In the genomic region with DNA sequence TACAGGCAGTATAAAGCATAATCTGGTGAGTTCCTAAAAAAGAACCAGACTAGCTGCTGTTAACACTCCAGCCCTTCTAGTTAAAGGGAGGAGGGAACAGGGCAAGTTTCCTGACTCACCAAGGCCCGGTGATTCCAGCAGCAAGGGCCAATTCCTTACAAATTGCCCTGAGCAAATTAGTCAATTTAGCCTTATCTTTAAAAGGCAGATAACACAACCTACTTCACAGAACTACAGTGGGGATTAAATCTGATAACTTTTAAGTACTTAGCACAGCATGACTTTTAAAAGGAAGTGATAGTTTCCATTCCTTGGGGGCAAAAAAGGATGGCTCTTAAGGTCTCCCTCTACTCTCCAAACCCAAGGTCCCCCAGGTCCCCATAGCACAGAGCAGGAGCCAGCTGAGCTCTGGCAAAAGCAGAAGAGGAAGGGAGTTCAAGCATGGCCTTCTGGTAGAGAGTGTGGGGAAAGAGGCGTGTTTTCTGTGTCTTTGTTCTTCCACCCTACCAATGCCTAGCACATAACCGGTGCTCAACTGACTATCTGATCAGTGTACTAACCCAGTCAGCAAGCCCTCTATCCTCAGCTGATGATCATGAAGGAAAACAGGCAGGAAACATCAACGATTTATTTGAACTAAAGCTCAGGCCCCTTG, we compare ENCODE assay signal across 9 cellular contexts. TPM values are rescaled to one million over a fixed set of nuclear protein-coding genes. Genes with fewer than 3 reads are reported as not detected.
DNase-seq lines count a peak whose midpoint lies in the region; ATAC-seq and TF ChIP-seq lines count a peak whose summit lies in the region.
"Had no signal": no experiment of that assay in that cellular context is flagged by ENCODE, and none has a peak within 500 bp of the region (broad histone marks: within the 10 kb centered on the region; RNA-seq: fewer than 3 reads in every experiment).

No MANE protein-coding gene starts in this region.

- H3K36me3 Mint-ChIP-seq in chondrocyte (ENCODE audit: low read depth) = peaks cover 6% of the 10 kb centered on the region

- no peaks in the 10 kb centered on the region for H3K27me3 Mint-ChIP-seq in chondrocyte (ENCODE audit: low read depth)

- ATAC-seq in GM21367 (IDR thresholded peaks at IDR 0.05; ENCODE audit: unreplicated experiment) = peak; percentile 23

- no peak overlapping the region for H3K4me3 ChIP-seq in brain microvascular endothelial cell (ENCODE audit: low read depth, low read length)

- TF ChIP-seq CTCF in chondrocyte (IDR thresholded peaks at IDR 0.05) (no peak), brain microvascular endothelial cell (IDR thresholded peaks at IDR 0.05; ENCODE audit: low read depth, low read length, missing control alignments) (no peak)

- in situ Hi-C loops in brain microvascular endothelial cell (cut with HindIII; ENCODE audit: low pct_ligation_motif_present, low sequenced_read_pairs) = no loop called here

- H3K4me3 Mint-ChIP-seq in chondrocyte (ENCODE audit: unreplicated experiment) = no peak overlapping the region

- no peak overlapping the region for H3K27ac ChIP-seq in brain microvascular endothelial cell
- H3K27ac ChIP-seq: VCaP had no signal

- H3K27me3 ChIP-seq in brain microvascular endothelial cell (replicated peaks) = no peaks in the 10 kb centered on the region

- H3K27ac Mint-ChIP-seq in chondrocyte (ENCODE audit: unreplicated experiment) = no peak overlapping the region

- no peaks in the 10 kb centered on the region for H3K36me3 ChIP-seq in brain microvascular endothelial cell (replicated peaks)

- DNase-seq in Ammon's horn (ENCODE audit: low spot score) (peak; percentile 8), NOMO-1 (lab: John Stamatoyannopoulos, UW; ENCODE audit: unreplicated experiment in 2 of 2) (peak; percentile 40 to 56), fibroblast of peridontal ligament (ENCODE audit: extremely low read depth) (peak; percentile 14), chondrocyte (ENCODE audit: low spot score) (no peak), brain microvascular endothelial cell (no peak)
- no peak for DNase-seq in activated CD8-positive, alpha-beta memory T cell treated with anti-CD3 and anti-CD28 coated beads for 24 hours
- no peak for DNase-seq in stimulated activated CD4-positive, alpha-beta T cell treated with anti-CD3 and anti-CD28 coated beads, Interleukin-4, amount 100 ng/mL, for 4 hours

- peaks cover 8% of the 10 kb centered on the region for H3K9me3 Mint-ChIP-seq in chondrocyte (ENCODE audit: low read depth)

- H3K4me1 Mint-ChIP-seq in chondrocyte (ENCODE audit: low read depth) = peaks cover 39% of the 10 kb centered on the region

RNA-seq across cellular contexts. Expression of gene CDCA7L, which starts 4.0 kb away (rescaled TPM):
- total RNA-seq in chondrocyte = 10.5 to 16.6 TPM (median 13.3 TPM) in 3 replicates

Comparison
In these comparisons a context has a peak if more than half of its experiments do, and no peak if none do; other contexts are left out.
1. DNase-seq: peak in Ammon's horn (single experiment), NOMO-1 (2 of 2) and fibroblast of peridontal ligament (single experiment); none in chondrocyte (single experiment), brain microvascular endothelial cell (single experiment), activated CD8-positive, alpha-beta memory T cell treated with anti-CD3 and anti-CD28 coated beads for 24 hours (single experiment) and stimulated activated CD4-positive, alpha-beta T cell treated with anti-CD3 and anti-CD28 coated beads, Interleukin-4, amount 100 ng/mL, for 4 hours (0 of 2).